Comparison of ENCODE assay signal across 8 cellular contexts in the genomic region with DNA sequence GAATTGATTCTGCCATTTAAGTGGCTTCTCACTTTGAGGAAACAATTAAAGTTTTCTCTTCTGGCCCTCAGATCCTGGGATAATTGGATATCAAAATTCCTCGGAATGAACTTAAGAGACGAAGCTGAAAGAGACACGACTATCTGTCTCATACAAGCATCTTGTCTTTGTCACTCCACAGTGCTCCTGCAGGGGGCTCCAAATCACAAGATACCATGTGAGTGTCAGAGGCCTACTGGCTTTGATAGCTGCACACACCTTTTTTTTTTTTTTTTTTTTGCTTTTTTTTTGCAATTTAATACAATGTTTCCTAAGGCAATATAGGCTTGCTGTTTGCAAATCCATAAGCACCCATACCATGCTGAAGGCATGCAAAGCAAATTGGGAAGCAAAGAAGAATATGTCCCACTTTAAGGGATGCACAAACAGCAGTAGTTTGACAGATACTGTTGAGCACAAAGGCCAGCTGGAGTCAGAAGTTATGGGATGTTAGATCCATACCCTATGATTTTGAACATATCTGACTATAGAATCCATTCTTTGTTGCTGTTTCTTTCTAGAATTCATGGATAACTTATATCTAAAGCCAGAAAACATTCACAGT.
DNase-seq lines count a peak whose midpoint lies in the region; ATAC-seq and TF ChIP-seq lines count a peak whose summit lies in the region.

No MANE protein-coding gene starts in this region.

- ATAC-seq in CD4-positive, alpha-beta T cell (ENCODE audit: poor library complexity), result no peak
- ATAC-seq in GM18861 (IDR thresholded peaks at IDR 0.05; ENCODE audit: unreplicated experiment) (peak; percentile 96), HG02970 (IDR thresholded peaks at IDR 0.05; ENCODE audit: low FRiP score, unreplicated experiment) (peak; percentile 70)

- no peak overlapping the region for H3K4me2 ChIP-seq in mesendoderm (ENCODE audit: low read length)

- H3K4me3 Mint-ChIP-seq in CD4-positive, alpha-beta T cell, result no peak overlapping the region

- H3K9me3 ChIP-seq in CD4-positive, alpha-beta T cell (ENCODE audit: control insufficient read depth, low read length), result no peaks in the 10 kb centered on the region
- H3K9me3 ChIP-seq in adrenal gland (replicated peaks in 1 of 3), result no peaks in the 10 kb centered on the region
- no peaks in the 10 kb centered on the region for H3K9me3 ChIP-seq in prostate gland

- no peaks in the 10 kb centered on the region for H3K9me3 Mint-ChIP-seq in CD4-positive, alpha-beta T cell

- POLR2A ChIA-PET in CD4-positive, alpha-beta T cell (lab: Charles Lee), result no interaction called here

- no peak overlapping the region for H2AK5ac ChIP-seq in mesendoderm (ENCODE audit: low read length)

- H3K4me3 ChIP-seq in adrenal gland, result no peak overlapping the region
- no peak overlapping the region for H3K4me3 ChIP-seq in mesendoderm (ENCODE audit: low read length)
- no peak overlapping the region for H3K4me3 ChIP-seq in prostate gland

- peak in 1 of 10 experiments; percentile 5 for DNase-seq in CD4-positive, alpha-beta T cell
- DNase-seq in NCI-H2107 treated with DMSO at 0.1 percent for 48 hours (lab: John Stamatoyannopoulos, UW; ENCODE audit: unreplicated experiment) (peak; percentile 23), adrenal gland (peak in 5 of 7 donors; percentile 16 to 64 (median 42)), mesendoderm (peak; percentile 83), prostate gland (ENCODE audit: low spot score) (no peak), germinal center (ENCODE audit: low spot score) (no peak)

- no peak for TF ChIP-seq POLR2A in adrenal gland (IDR thresholded peaks at IDR 0.05)
- no peak for TF ChIP-seq POLR2A in prostate gland (IDR thresholded peaks at IDR 0.05)

- no peaks in the 10 kb centered on the region for H3K36me3 ChIP-seq in adrenal gland (replicated peaks in 1 of 2)
- H3K36me3 ChIP-seq in mesendoderm (ENCODE audit: control insufficient read depth, insufficient read depth, low read length), result no peaks in the 10 kb centered on the region
- H3K36me3 ChIP-seq in prostate gland, result no peaks in the 10 kb centered on the region

- H4K5ac ChIP-seq in mesendoderm (ENCODE audit: low read length), result no peak overlapping the region

- no peak overlapping the region for H2BK5ac ChIP-seq in mesendoderm (ENCODE audit: low read length)

- H3K27ac ChIP-seq in CD4-positive, alpha-beta T cell (ENCODE audit: low read depth, low read length), result no peak overlapping the region
- H3K27ac ChIP-seq in adrenal gland (no peak overlapping the region), mesendoderm (ENCODE audit: low read depth, low read length) (no peak overlapping the region), prostate gland (no peak overlapping the region)

- no peaks in the 10 kb centered on the region for H3K4me1 Mint-ChIP-seq in CD4-positive, alpha-beta T cell (ENCODE audit: low read depth)

- no peak overlapping the region for H3K4ac ChIP-seq in mesendoderm (ENCODE audit: low read depth, low read length)

- intact Hi-C loops in CD4-positive, alpha-beta T cell (cut with DNase I, micrococcal nuclease), result no loop called here
- intact Hi-C loops in adrenal gland (cut with DNase I), result no loop called here
- intact Hi-C loops in prostate gland (cut with DNase I), result no loop called here

- no peak overlapping the region for H3K23ac ChIP-seq in mesendoderm (ENCODE audit: low read length)

- H2BK15ac ChIP-seq in mesendoderm (replicated peaks; ENCODE audit: low read depth), result no peak overlapping the region

- H3K4me1 ChIP-seq in adrenal gland (replicated peaks in 1 of 2) (no peaks in the 10 kb centered on the region), mesendoderm (ENCODE audit: control insufficient read depth, low read depth, low read length) (no peaks in the 10 kb centered on the region), prostate gland (replicated peaks) (no peaks in the 10 kb centered on the region)

- H3K9ac ChIP-seq in mesendoderm (ENCODE audit: low read length), result no peak overlapping the region

- H3K79me1 ChIP-seq in mesendoderm (ENCODE audit: low read length), result no peaks in the 10 kb centered on the region

- H3K36me3 Mint-ChIP-seq in CD4-positive, alpha-beta T cell (ENCODE audit: low read depth), result no peaks in the 10 kb centered on the region

- H4K8ac ChIP-seq in mesendoderm (ENCODE audit: low read depth, low read length), result no peak overlapping the region

- TF ChIP-seq CTCF in CD4-positive, alpha-beta T cell (IDR thresholded peaks at IDR 0.05), result peak; percentile 13
- TF ChIP-seq CTCF in adrenal gland (IDR thresholded peaks at IDR 0.05), result peak in 4 of 6 experiments; percentile 16 to 22 (median 18)
- TF ChIP-seq CTCF in prostate gland (IDR thresholded peaks at IDR 0.05), result no peak

- H3K79me2 ChIP-seq in mesendoderm (ENCODE audit: control insufficient read depth, insufficient read depth, low read length), result no peaks in the 10 kb centered on the region

- WGBS in adrenal gland, 4 donors, result 49 to 71% (median 59%) methylated on average over 3 of the region's 3 CpGs
- WGBS in mesendoderm (ENCODE audit: extremely low coverage, insufficient coverage, low lambda C conversion rate), result no CpG with 5 or more reads among the region's 3 CpGs
- 73% methylated on average over 3 of the region's 3 CpGs for WGBS in prostate gland

- H3K27me3 ChIP-seq in CD4-positive, alpha-beta T cell (ENCODE audit: control insufficient read depth, insufficient read depth, low read length), result no peaks in the 10 kb centered on the region
- no peaks in the 10 kb centered on the region for H3K27me3 ChIP-seq in adrenal gland
- H3K27me3 ChIP-seq in mesendoderm (ENCODE audit: insufficient read depth, low read length, poor library complexity), result no peaks in the 10 kb centered on the region
- no peaks in the 10 kb centered on the region for H3K27me3 ChIP-seq in prostate gland (replicated peaks; ENCODE audit: insufficient read depth)

- no peak overlapping the region for H3K18ac ChIP-seq in mesendoderm (ENCODE audit: low read length)

- no peaks in the 10 kb centered on the region for H3K27me3 Mint-ChIP-seq in CD4-positive, alpha-beta T cell

- H3K56ac ChIP-seq in mesendoderm (ENCODE audit: low read length), result no peak overlapping the region

- H3K27ac Mint-ChIP-seq in CD4-positive, alpha-beta T cell, result no peak overlapping the region

- H2BK120ac ChIP-seq in mesendoderm (ENCODE audit: low read depth, low read length), result no peak overlapping the region

- CTCF ChIA-PET in CD4-positive, alpha-beta T cell (lab: Charles Lee), result no interaction called here

Comparison
In these comparisons a context has a peak if more than half of its experiments do, and no peak if none do; other contexts are left out.
1. DNase-seq: peak in NCI-H2107 treated with DMSO at 0.1 percent for 48 hours (single experiment), adrenal gland (5 of 7) and mesendoderm (single experiment); none in prostate gland (single experiment) and germinal center (single experiment).
2. CTCF ChIP-seq: peak in CD4-positive, alpha-beta T cell (single experiment) and adrenal gland (4 of 6); none in prostate gland (0 of 4).